Comparison of ENCODE assay signal across 8 cellular contexts in the genomic region with DNA sequence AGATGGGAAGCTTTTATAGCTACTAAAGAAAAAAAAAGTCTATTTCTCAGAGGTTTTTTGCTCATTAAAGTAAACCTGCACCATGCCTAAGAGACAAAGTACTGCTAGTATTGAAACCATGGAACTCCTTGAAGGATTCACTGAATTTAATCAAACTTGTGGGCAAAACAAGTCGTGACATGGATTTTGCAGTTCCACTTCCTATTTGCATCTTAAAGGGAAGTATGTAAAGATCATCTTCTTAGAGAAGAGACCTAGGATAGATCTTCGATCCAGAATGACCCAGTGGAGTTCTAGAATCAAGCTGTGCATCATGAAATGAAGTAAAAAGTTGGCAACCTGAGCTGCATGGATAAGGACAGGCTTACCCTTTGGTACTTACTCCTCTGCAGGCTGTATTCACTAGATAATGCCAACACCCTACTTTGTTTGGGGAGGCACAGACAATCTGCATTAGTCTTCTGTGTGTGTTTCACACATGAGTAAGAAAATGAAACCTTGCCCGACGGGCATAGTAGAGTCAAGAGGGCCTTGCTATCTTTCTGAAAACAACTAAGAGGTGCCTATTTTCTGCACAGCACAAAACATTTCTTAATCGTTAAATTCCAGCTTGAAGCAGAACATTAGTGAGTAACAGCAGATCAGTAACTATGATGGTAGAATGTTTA.
DNase-seq lines count a peak whose midpoint lies in the region; ATAC-seq and TF ChIP-seq lines count a peak whose summit lies in the region.

No MANE protein-coding gene starts in this region.

- H3K27ac Mint-ChIP-seq in central memory CD8-positive, alpha-beta T cell (ENCODE audit: low read depth), result peak overlapping the region; percentile 95

- no peaks in the 10 kb centered on the region for H3F3A ChIP-seq in MM.1S (ENCODE audit: insufficient read depth, low read length)

- H3K9me3 ChIP-seq in MM.1S (replicated peaks; ENCODE audit: insufficient read depth, low read length), result no peaks in the 10 kb centered on the region

- H3K4me3 ChIP-seq in GM08714 (ENCODE audit: low read length) (peak overlapping the region; percentile 98), MM.1S (ENCODE audit: low read length) (peak overlapping the region; percentile 60), rectal smooth muscle tissue (ENCODE audit: low read length) (peak overlapping the region; percentile 45)

- H3K9me2 ChIP-seq in MM.1S (replicated peaks; ENCODE audit: insufficient read depth, low read length), result no peaks in the 10 kb centered on the region

- peak overlapping the region; percentile 98 for H3K4me3 Mint-ChIP-seq in central memory CD8-positive, alpha-beta T cell

- H3K36me3 ChIP-seq in MM.1S (replicated peaks; ENCODE audit: insufficient read depth, low read length), result no peaks in the 10 kb centered on the region
- no peaks in the 10 kb centered on the region for H3K36me3 ChIP-seq in rectal smooth muscle tissue (ENCODE audit: control insufficient read depth, insufficient read depth, low read length)

- H3K27ac ChIP-seq in MM.1S (ENCODE audit: low read length) (no peak overlapping the region), rectal smooth muscle tissue (ENCODE audit: low read depth, low read length) (no peak overlapping the region)

- no peaks in the 10 kb centered on the region for H4K20me1 ChIP-seq in MM.1S (ENCODE audit: insufficient read depth, low read length)

- H2AFZ ChIP-seq in MM.1S (ENCODE audit: low read length), result peak overlapping the region; percentile 61

- TF ChIP-seq CTCF in MM.1S (IDR thresholded peaks at IDR 0.05; ENCODE audit: low read length), result no peak

- peak overlapping the region; percentile 86 for H3K4me2 ChIP-seq in MM.1S (ENCODE audit: low read depth, low read length)

- peaks cover 58% of the 10 kb centered on the region for H3K4me1 Mint-ChIP-seq in central memory CD8-positive, alpha-beta T cell

- peak; percentile 13 for DNase-seq in MM.1S
- DNase-seq in central memory CD8-positive, alpha-beta T cell (ENCODE audit: low spot score in 2 of 2), result no peak
- no peak for DNase-seq in NCI-H524 treated with DMSO at 0.1 percent for 48 hours (lab: John Stamatoyannopoulos, UW)
- no peak for DNase-seq in NCI-H128 (lab: John Stamatoyannopoulos, UW; ENCODE audit: unreplicated experiment)

- H3K27me3 ChIP-seq in MM.1S (replicated peaks; ENCODE audit: insufficient read depth, low read length) (no peaks in the 10 kb centered on the region), rectal smooth muscle tissue (ENCODE audit: control insufficient read depth, insufficient read depth, low read length) (no peaks in the 10 kb centered on the region)

- no peak for ATAC-seq in central memory CD8-positive, alpha-beta T cell (replicated peaks; ENCODE audit: extremely low read depth, poor library complexity, severe bottlenecking)
- ATAC-seq in GM21367 (IDR thresholded peaks at IDR 0.05; ENCODE audit: unreplicated experiment) (no peak), HG02852 (IDR thresholded peaks at IDR 0.05; ENCODE audit: unreplicated experiment) (no peak)

- peaks cover 29% of the 10 kb centered on the region for H3K36me3 Mint-ChIP-seq in central memory CD8-positive, alpha-beta T cell (ENCODE audit: insufficient read depth)

- no peaks in the 10 kb centered on the region for H3K9me3 Mint-ChIP-seq in central memory CD8-positive, alpha-beta T cell

- H3K4me1 ChIP-seq in MM.1S (ENCODE audit: low read length), result no peaks in the 10 kb centered on the region
- H3K4me1 ChIP-seq in rectal smooth muscle tissue (ENCODE audit: control insufficient read depth, insufficient read depth, low read length), result peaks cover 5% of the 10 kb centered on the region

- H3K9ac ChIP-seq in MM.1S (ENCODE audit: low read length) (peak overlapping the region; percentile 6; the same call in 1 of the 2 replicates), rectal smooth muscle tissue (ENCODE audit: low read length) (no peak overlapping the region)

- H3K79me2 ChIP-seq in MM.1S (ENCODE audit: low read length), result no peaks in the 10 kb centered on the region

- no peaks in the 10 kb centered on the region for H3K27me3 Mint-ChIP-seq in central memory CD8-positive, alpha-beta T cell

Comparison
In these comparisons a context has a peak if more than half of its experiments do, and no peak if none do; other contexts are left out.
1. H3K4me3 ChIP-seq: peak in every context shown above with its lines; median percentile 98 in GM08714; 60 in MM.1S; 45 in rectal smooth muscle tissue.